ENCODE assay signal across 1 cellular context in the genomic region with DNA sequence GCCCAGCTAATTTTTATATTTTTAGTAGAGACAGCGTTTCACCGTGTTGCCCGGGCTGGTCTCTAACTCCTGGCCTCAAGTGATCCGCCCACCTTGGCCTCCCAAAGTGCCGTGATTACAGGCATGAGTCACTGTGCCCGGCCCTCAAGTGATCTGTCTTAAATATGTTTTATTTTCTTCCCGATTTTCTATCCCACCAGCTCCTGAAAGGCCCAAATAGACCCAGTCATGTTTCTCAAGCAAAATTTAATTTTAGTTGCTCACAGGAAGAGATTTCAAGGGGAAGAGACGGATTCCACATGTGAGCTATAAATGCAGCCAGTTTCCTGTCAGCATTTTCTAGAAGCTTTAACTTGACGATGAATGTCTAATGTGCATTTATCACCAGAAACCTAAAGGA.
TF ChIP-seq lines count a peak whose summit lies in the region.

No MANE protein-coding gene starts in this region.

TF ChIP-seq in HepG2, 621 proteins besides CTCF, POLR2A, EP300 and RAD21:
- TF ChIP-seq PAX8 (CRISPR knock-in tag; IDR thresholded peaks at IDR 0.05; ENCODE audit: borderline replicate concordance): no peak
- TF ChIP-seq ZFP37 (CRISPR knock-in tag; IDR thresholded peaks at IDR 0.05; ENCODE audit: borderline replicate concordance): no peak
- no peak for TF ChIP-seq ZNF713 (CRISPR knock-in tag; IDR thresholded peaks at IDR 0.05)
